ENCODE assay signal across 16 cellular contexts in genomic region chr2:76268928-76269327, GRCh38.
DNase-seq lines count a peak whose midpoint lies in the region; ATAC-seq, FAIRE-seq and TF ChIP-seq lines count a peak whose summit lies in the region.
"Had no signal": no experiment of that assay in that cellular context is flagged by ENCODE, and none has a peak within 500 bp of the region (broad histone marks: within the 10 kb centered on the region; RNA-seq: fewer than 3 reads in every experiment).

No MANE protein-coding gene starts in this region.

- H3K36me3 Mint-ChIP-seq in H9 (ENCODE audit: insufficient read depth in 1 of 3, low read depth in 3 of 3): no peaks in the 10 kb centered on the region

- FAIRE-seq in K562 (lab: Jason Lieb, UNC): no peak

- no peak overlapping the region for H3K27ac ChIP-seq in K562 (ENCODE audit: extremely low read depth, low read depth, low read length)
- no peak overlapping the region for H3K27ac ChIP-seq in H9 (ENCODE audit: insufficient read length, low read depth, low read length)
- H3K27ac ChIP-seq: lower lobe of right lung, right lobe of liver, VCaP had no signal

- no peak for TF ChIP-seq POLR2A in K562 (conservative IDR thresholded peaks at IDR 0.05)

- no peaks in the 10 kb centered on the region; the same call in 1 of the 2 replicates for H3K27me3 Mint-ChIP-seq in H9 (ENCODE audit: low read depth)
- H3K27me3 Mint-ChIP-seq: dendritic cell treated with granulocyte-macrophage colony-stimulating factor and Interleukin-4, amounts not matched to agents 40 ng/mL and 50 ng/mL, for 4 days had no signal

- no peak overlapping the region for H4K91ac ChIP-seq in H9 (ENCODE audit: insufficient read length, low read depth, low read length)

- H3K9me1 ChIP-seq in K562 (ENCODE audit: control insufficient read depth, insufficient read depth, low read length): no peaks in the 10 kb centered on the region

- POLR2A ChIA-PET in K562 (lab: Yijun Ruan, JAX): no interaction called here

- no peak overlapping the region for H3K4me3 Mint-ChIP-seq in H9
- H3K4me3 Mint-ChIP-seq: dendritic cell treated with granulocyte-macrophage colony-stimulating factor and Interleukin-4, amounts not matched to agents 40 ng/mL and 50 ng/mL, for 4 days; nephron progenitor cell had no signal

- peaks cover 8 to 12% of the 10 kb centered on the region in 2 experiments for H3K4me1 Mint-ChIP-seq in H9

- no peak overlapping the region for H4K8ac ChIP-seq in H9 (replicated peaks; ENCODE audit: insufficient read length, low read depth, low read length)

- H3K4me2 ChIP-seq in K562 (ENCODE audit: insufficient read depth, low read length) (no peak overlapping the region), H9 (ENCODE audit: insufficient read depth, insufficient read length, low read length) (no peak overlapping the region)

- H3K9ac ChIP-seq in K562 (ENCODE audit: insufficient read depth in 1 of 2, low read depth in 2 of 2, low read length in 2 of 2) (no peak overlapping the region), H9 (ENCODE audit: extremely low read depth, insufficient read length, low read length) (no peak overlapping the region)

- H3K23ac ChIP-seq in H9 (ENCODE audit: insufficient read length, low read depth, low read length): no peak overlapping the region

- TF ChIP-seq CTCF in K562 (IDR thresholded peaks at IDR 0.05 in 2 of 3, conservative IDR thresholded peaks at IDR 0.05 in 1 of 3; ENCODE audit: insufficient read depth in 2 of 3, low read depth in 1 of 3, low read length in 3 of 3) (no peak), H9 (conservative IDR thresholded peaks at IDR 0.05) (no peak), GM10266 (IDR thresholded peaks at IDR 0.05; ENCODE audit: control insufficient read depth, insufficient read depth, low read depth, missing control alignments) (no peak)

- no peak for ATAC-seq in K562
- ATAC-seq: lower lobe of right lung had no signal

- H3K79me1 ChIP-seq in H9 (ENCODE audit: insufficient read depth, low read depth, low read length, poor library complexity, severe bottlenecking): no peaks in the 10 kb centered on the region

- no peak overlapping the region for H2BK5ac ChIP-seq in H9 (ENCODE audit: insufficient read length, low read length)

- intact Hi-C loops in K562 (cut with micrococcal nuclease): no loop called here

- H4K20me1 ChIP-seq in K562 (replicated peaks; ENCODE audit: control insufficient read depth, insufficient read depth, low read length) (no peaks in the 10 kb centered on the region), H9 (ENCODE audit: control insufficient read depth, insufficient read depth, insufficient read length) (no peaks in the 10 kb centered on the region)

- no peak overlapping the region for H3K18ac ChIP-seq in H9 (ENCODE audit: insufficient read length, low read depth, low read length)

- H3K27me3 ChIP-seq in K562 (ENCODE audit: control insufficient read depth in 2 of 2, insufficient read depth in 2 of 2, low read length in 2 of 2): no peaks in the 10 kb centered on the region
- no peaks in the 10 kb centered on the region for H3K27me3 ChIP-seq in H9 (ENCODE audit: insufficient read depth, low read length)
- H3K27me3 ChIP-seq: right lobe of liver had no signal

- no peaks in the 10 kb centered on the region for H3K23me2 ChIP-seq in H9 (ENCODE audit: insufficient read length, low read depth, low read length, poor library complexity, severe bottlenecking)

- TF ChIP-seq EP300 in K562 (IDR thresholded peaks at IDR 0.05; ENCODE audit: low read length): no peak

- no peak overlapping the region for H2BK15ac ChIP-seq in H9 (ENCODE audit: low read depth, low read length)

- no peak overlapping the region for H3K4me3 ChIP-seq in K562
- H3K4me3 ChIP-seq: lower lobe of right lung, right lobe of liver had no signal

- H2AFZ ChIP-seq in K562 (ENCODE audit: low read depth, low read length): no peak overlapping the region
- no peak overlapping the region for H2AFZ ChIP-seq in H9 (ENCODE audit: low read length)

- H3T11ph ChIP-seq in H9 (ENCODE audit: low read length): no peak overlapping the region

- H3K36me3 ChIP-seq in K562 (ENCODE audit: control insufficient read depth, insufficient read depth, low read length): no peaks in the 10 kb centered on the region
- H3K36me3 ChIP-seq: lower lobe of right lung, right lobe of liver had no signal

- no peaks in the 10 kb centered on the region for H3K4me1 ChIP-seq in K562 (replicated peaks in 1 of 2; ENCODE audit: control insufficient read depth in 2 of 2, insufficient read depth in 2 of 2, low read length in 2 of 2)
- H3K4me1 ChIP-seq in H9 (ENCODE audit: insufficient read depth, low read length): no peaks in the 10 kb centered on the region
- H3K4me1 ChIP-seq: lower lobe of right lung, right lobe of liver had no signal

- H3K27ac Mint-ChIP-seq in H9: no peak overlapping the region
- H3K27ac Mint-ChIP-seq: activated T-helper 2 cell treated with anti-CD3 and anti-CD28 coated beads, Interferon-gamma antibody, Interleukin-2, Interleukin-4, amounts not matched to agents 10 μg/mL and 5 μg/mL and 100 μg/mL, durations not matched to agents 14 hours and 24 hours and 36 hours; dendritic cell treated with granulocyte-macrophage colony-stimulating factor and Interleukin-4, amounts not matched to agents 40 ng/mL and 50 ng/mL, for 4 days; nephron progenitor cell had no signal

- H3K9me3 Mint-ChIP-seq in H9: no peaks in the 10 kb centered on the region; a peak in 1 of 5 replicates
- H3K9me3 Mint-ChIP-seq: dendritic cell treated with granulocyte-macrophage colony-stimulating factor and Interleukin-4, amounts not matched to agents 40 ng/mL and 50 ng/mL, for 4 days; nephron progenitor cell had no signal

- 4% methylated on average over 3 of the region's 3 CpGs for WGBS in K562 (ENCODE audit: insufficient coverage, low coverage, missing lambda C conversion rate)
- no CpG with 5 or more reads among the region's 3 CpGs for WGBS in H9 (ENCODE audit: extremely low coverage, insufficient read length, low lambda C conversion rate)

- H3K4ac ChIP-seq in H9 (ENCODE audit: low read depth, low read length): no peak overlapping the region

- BruUV-seq in K562 (replicated peaks; lab: Mats Ljungman, UMichigan): no TSS peak

- H3K14ac ChIP-seq in H9 (ENCODE audit: insufficient read depth, low read length): no peak overlapping the region

- H3K79me2 ChIP-seq in K562 (ENCODE audit: control insufficient read depth, insufficient read depth, low read length): no peaks in the 10 kb centered on the region
- no peaks in the 10 kb centered on the region for H3K79me2 ChIP-seq in H9 (ENCODE audit: insufficient read depth, low read length)

- no peak overlapping the region for H2BK120ac ChIP-seq in H9 (ENCODE audit: low read depth, low read length, poor library complexity, severe bottlenecking)

- no peak overlapping the region for H2BK12ac ChIP-seq in H9 (ENCODE audit: insufficient read length, low read depth, low read length)

- no peak overlapping the region for H4K5ac ChIP-seq in H9 (ENCODE audit: insufficient read length, low read depth, low read length)

- DNase-seq in Ammon's horn (ENCODE audit: low spot score): peak; percentile 57
- DNase-seq in MV-4-11 (lab: John Stamatoyannopoulos, UW): peak; percentile 38
- peak in 1 of 4 experiments; percentile 1 for DNase-seq in K562 (ENCODE audit: extremely low read depth in 1 of 4, low spot score in 3 of 4)
- DNase-seq in left kidney (ENCODE audit: low read depth, low spot score): peak; percentile 29
- no peak for DNase-seq in NCI-H187 treated with DMSO at 0.1 percent for 48 hours (lab: John Stamatoyannopoulos, UW)
- no peak for DNase-seq in activated T-cell treated with anti-CD3 and anti-CD28 coated beads for 4 hours
- DNase-seq in H9: no peak
- no peak for DNase-seq in GM10266 (ENCODE audit: extremely low spot score)
- DNase-seq: lower lobe of right lung; nephron progenitor cell; right lobe of liver; stimulated activated CD4-positive, alpha-beta T cell treated with anti-CD3 and anti-CD28 coated beads, Interleukin-4, amount 100 ng/mL, for 24 hours; trophoblast cell had no signal

- CTCF ChIA-PET in K562 (lab: Yijun Ruan, JAX; ENCODE audit: low intra/inter-chr PET ratio): no interaction called here

- no peak overlapping the region for H2BK20ac ChIP-seq in H9 (ENCODE audit: low read depth, low read length, poor library complexity, severe bottlenecking)

- H3K56ac ChIP-seq in H9 (ENCODE audit: insufficient read length, low read depth, low read length): no peak overlapping the region

- no peak overlapping the region for H2AK5ac ChIP-seq in H9 (ENCODE audit: insufficient read length, low read length)

- no peaks in the 10 kb centered on the region for H3K9me3 ChIP-seq in K562 (replicated peaks; ENCODE audit: control insufficient read depth, insufficient read depth, low read depth, low read length)
- H3K9me3 ChIP-seq in H9 (ENCODE audit: control insufficient read depth, low read depth, low read length): no peaks in the 10 kb centered on the region
- H3K9me3 ChIP-seq: lower lobe of right lung, right lobe of liver had no signal

- in situ Hi-C loops in K562 (cut with MboI): no loop called here

- TF ChIP-seq RAD21 in K562 (CRISPR knock-in tag; conservative IDR thresholded peaks at IDR 0.05 in 1 of 2, IDR thresholded peaks at IDR 0.05 in 1 of 2): no peak

TF ChIP-seq in K562, 482 proteins besides CTCF, POLR2A, EP300 and RAD21 (continues in another document):
- TF ChIP-seq ATF3 (IDR thresholded peaks at IDR 0.05) (peak; percentile 60; the same call in 1 of the 2 replicates), ATF3 (CRISPR knock-in tag; conservative IDR thresholded peaks at IDR 0.05) (no peak), JUN (IDR thresholded peaks at IDR 0.05; ENCODE audit: borderline replicate concordance, low read depth, low read length) (0 out of 2 replicates have a peak, but pooled peaks have one; percentile 8), JUN (CRISPR knock-in tag; IDR thresholded peaks at IDR 0.05; ENCODE audit: borderline replicate concordance) (no peak)

Comparison
In these comparisons a context has a peak if more than half of its experiments do, and no peak if none do; other contexts are left out.
1. DNase-seq: peak in Ammon's horn (single experiment), MV-4-11 (single experiment) and left kidney (single experiment); none in NCI-H187 treated with DMSO at 0.1 percent for 48 hours (single experiment), activated T-cell treated with anti-CD3 and anti-CD28 coated beads for 4 hours (single experiment), H9 (single experiment) and GM10266 (single experiment).